Comparison of ENCODE assay signal across 9 cellular contexts in genomic region chr14:56333361-56334279, GRCh38.
DNase-seq lines count a peak whose midpoint lies in the region; ATAC-seq and TF ChIP-seq lines count a peak whose summit lies in the region.
"Had no signal": no experiment of that assay in that cellular context is flagged by ENCODE, and none has a peak within 500 bp of the region (broad histone marks: within the 10 kb centered on the region; RNA-seq: fewer than 3 reads in every experiment).

No MANE protein-coding gene starts in this region.

- POLR2A ChIA-PET in RWPE1 (lab: Yijun Ruan, JAX; ENCODE audit: low non-redundant PET): no interaction called here

- H3K9me3 ChIP-seq in prostate gland: no peaks in the 10 kb centered on the region

- H3K27me3 ChIP-seq in prostate gland (replicated peaks; ENCODE audit: insufficient read depth): no peaks in the 10 kb centered on the region

- no peak overlapping the region for H3K4me3 Mint-ChIP-seq in stimulated activated naive CD8-positive, alpha-beta T cell treated with anti-CD3 and anti-CD28 coated beads, Interleukin-15, amount 100 ng/mL, for 72 hours

- 74% methylated on average over 9 of the region's 9 CpGs for WGBS in prostate gland

- H3K27ac Mint-ChIP-seq in stimulated activated naive CD8-positive, alpha-beta T cell treated with anti-CD3 and anti-CD28 coated beads, Interleukin-15, amount 100 ng/mL, for 72 hours: peak overlapping the region; percentile 30 to 46

- H3K27ac ChIP-seq in RWPE1 (no peak overlapping the region), prostate gland (no peak overlapping the region)
- H3K27ac ChIP-seq: VCaP had no signal

- no peaks in the 10 kb centered on the region for H3K4me1 ChIP-seq in prostate gland (replicated peaks)

- no peaks in the 10 kb centered on the region for H3K9me3 Mint-ChIP-seq in stimulated activated naive CD8-positive, alpha-beta T cell treated with anti-CD3 and anti-CD28 coated beads, Interleukin-15, amount 100 ng/mL, for 72 hours

- no peak for ATAC-seq in stimulated activated naive CD8-positive, alpha-beta T cell treated with anti-CD3 and anti-CD28 coated beads, Interleukin-15, amount 100 ng/mL, for 72 hours
- no peak for ATAC-seq in stimulated activated naive CD8-positive, alpha-beta T cell treated with anti-CD3 and anti-CD28 coated beads, Interleukin-15, Interleukin-2, amounts not matched to agents 100 U/mL and 50 U/mL, for 24 hours
- no peak for ATAC-seq in GM18873 (IDR thresholded peaks at IDR 0.05; ENCODE audit: low FRiP score, unreplicated experiment)
- ATAC-seq in GM18502 (IDR thresholded peaks at IDR 0.05; ENCODE audit: poor library complexity, unreplicated experiment): no peak

- no peak for DNase-seq in stimulated activated naive CD8-positive, alpha-beta T cell treated with anti-CD3 and anti-CD28 coated beads, Interleukin-15, amount 100 ng/mL, for 72 hours
- DNase-seq in stimulated activated naive CD8-positive, alpha-beta T cell treated with anti-CD3 and anti-CD28 coated beads, Interleukin-15, Interleukin-2, amounts not matched to agents 100 U/mL and 50 U/mL, for 24 hours: no peak
- peak; percentile 10 for DNase-seq in RWPE1 (ENCODE audit: low spot score)
- peak; percentile 33 for DNase-seq in glomerular visceral epithelial cell (ENCODE audit: extremely low spot score)
- DNase-seq in amygdala (lab: John Stamatoyannopoulos, UW): no peak
- no peak for DNase-seq in prostate gland (ENCODE audit: low spot score)

- peaks cover 17% of the 10 kb centered on the region for H3K4me1 Mint-ChIP-seq in stimulated activated naive CD8-positive, alpha-beta T cell treated with anti-CD3 and anti-CD28 coated beads, Interleukin-15, amount 100 ng/mL, for 72 hours

- CTCF ChIA-PET in RWPE1 (lab: Yijun Ruan, JAX): interaction anchor here (0.6 to 0.7 kb wide), 2 partner anchors 610 to 792 kb away, joined by 3 to 4 read pairs; no protein-coding TSS in a partner anchor

- no peak for TF ChIP-seq POLR2A in prostate gland (IDR thresholded peaks at IDR 0.05)

- H3K27me3 Mint-ChIP-seq in stimulated activated naive CD8-positive, alpha-beta T cell treated with anti-CD3 and anti-CD28 coated beads, Interleukin-15, amount 100 ng/mL, for 72 hours: no peaks in the 10 kb centered on the region

- no peak overlapping the region for H3K4me3 ChIP-seq in prostate gland

- H3K36me3 ChIP-seq in prostate gland: no peaks in the 10 kb centered on the region

- intact Hi-C loops in prostate gland (cut with DNase I): no loop called here

- TF ChIP-seq CTCF in RWPE1 (conservative IDR thresholded peaks at IDR 0.05; ENCODE audit: low read depth) (no peak), prostate gland (IDR thresholded peaks at IDR 0.05) (no peak)

Comparison
In these comparisons a context has a peak if more than half of its experiments do, and no peak if none do; other contexts are left out.
1. DNase-seq: peak in RWPE1 (single experiment) and glomerular visceral epithelial cell (single experiment); none in stimulated activated naive CD8-positive, alpha-beta T cell treated with anti-CD3 and anti-CD28 coated beads, Interleukin-15, amount 100 ng/mL, for 72 hours (0 of 2), stimulated activated naive CD8-positive, alpha-beta T cell treated with anti-CD3 and anti-CD28 coated beads, Interleukin-15, Interleukin-2, amounts not matched to agents 100 U/mL and 50 U/mL, for 24 hours (single experiment), amygdala (0 of 56) and prostate gland (single experiment).